Comparison of ENCODE assay signal across 1 cellular context in genomic region chr5:78519198-78519941, GRCh38.
TF ChIP-seq lines count a peak whose summit lies in the region.

No MANE protein-coding gene starts in this region.

TF ChIP-seq in endothelial cell of umbilical vein, 7 proteins besides CTCF, POLR2A, EP300 and RAD21 (continued from another document):
- TF ChIP-seq FOS (IDR thresholded peaks at IDR 0.05; ENCODE audit: borderline replicate concordance, insufficient read depth, low read length), result no peak
- TF ChIP-seq MAX (IDR thresholded peaks at IDR 0.05; ENCODE audit: insufficient read depth, insufficient read length), result no peak
- TF ChIP-seq POLR2AphosphoS5 (IDR thresholded peaks at IDR 0.05; ENCODE audit: insufficient read depth, low read depth, low read length), result no peak
TF ChIP-seq in endothelial cell of umbilical vein: peak in this region for 0.
